ENCODE assay signal across 16 cellular contexts in the genomic region with DNA sequence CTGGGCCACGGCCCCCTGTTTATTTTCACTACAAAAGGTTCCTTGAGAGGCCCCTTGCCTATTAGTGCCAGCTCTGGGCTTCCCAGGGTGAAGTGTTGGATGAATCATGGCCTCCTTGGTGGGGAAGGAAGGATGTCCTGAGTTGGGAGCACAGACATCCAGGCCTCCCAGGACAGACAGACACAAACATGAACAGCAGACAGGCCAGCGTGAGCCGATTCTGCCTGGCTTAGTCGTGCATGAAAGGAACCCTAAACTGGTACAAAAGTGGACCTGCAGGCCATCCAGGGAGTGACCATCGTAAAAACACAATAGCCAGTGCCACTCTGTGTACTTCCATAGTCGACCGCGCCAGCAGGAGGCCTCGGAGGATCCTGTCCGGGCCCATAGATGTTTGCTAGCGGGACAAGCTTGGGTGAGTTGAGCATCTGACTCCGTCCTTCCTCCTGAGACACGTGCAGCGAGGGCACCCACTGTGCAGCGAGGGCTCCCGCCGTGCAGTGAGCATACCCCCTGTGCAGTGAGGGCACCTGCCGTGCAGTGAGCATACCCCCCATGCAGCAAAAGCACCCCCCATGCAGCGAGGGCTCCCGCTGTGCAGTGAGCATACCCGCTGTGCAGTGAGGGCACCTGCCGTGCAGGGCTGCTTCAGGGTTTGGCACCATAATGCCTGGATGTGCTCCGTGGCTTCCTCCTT. TPM values are rescaled to one million over a fixed set of nuclear protein-coding genes. Genes with fewer than 3 reads are reported as not detected.
DNase-seq lines count a peak whose midpoint lies in the region; ATAC-seq and TF ChIP-seq lines count a peak whose summit lies in the region.
"Had no signal": no experiment of that assay in that cellular context is flagged by ENCODE, and none has a peak within 500 bp of the region (broad histone marks: within the 10 kb centered on the region; RNA-seq: fewer than 3 reads in every experiment).

No MANE protein-coding gene starts in this region.

- CTCF ChIA-PET in activated CD4-positive, alpha-beta T cell treated with anti-CD3 and anti-CD28 coated beads for 36 hours (lab: Charles Lee): interaction anchor here (0.7 kb wide), 1 partner anchor 313 kb away, joined by 3 read pairs; no protein-coding TSS in a partner anchor

- H4K20me1 ChIP-seq in osteoblast (ENCODE audit: insufficient read depth, low read length): peaks cover 3% of the 10 kb centered on the region

- no peaks in the 10 kb centered on the region for H3K4me1 Mint-ChIP-seq in activated CD4-positive, alpha-beta T cell treated with anti-CD3 and anti-CD28 coated beads for 36 hours
- H3K4me1 Mint-ChIP-seq: activated CD4-positive, alpha-beta T cell treated with anti-CD3 and anti-CD28 coated beads, Interleukin-2, amount 10 ng/mL, durations not matched to agents 24 days and 14 days; naive thymus-derived CD8-positive, alpha-beta T cell had no signal

- no peak overlapping the region for H2AFZ ChIP-seq in osteoblast (ENCODE audit: low read length)

- H3K9me3 Mint-ChIP-seq in activated CD4-positive, alpha-beta T cell treated with anti-CD3 and anti-CD28 coated beads for 36 hours (ENCODE audit: low read depth): no peaks in the 10 kb centered on the region
- H3K9me3 Mint-ChIP-seq: activated CD4-positive, alpha-beta T cell treated with anti-CD3 and anti-CD28 coated beads, Interleukin-2, amount 10 ng/mL, durations not matched to agents 24 days and 14 days; activated T-helper 2 cell treated with anti-CD3 and anti-CD28 coated beads, Interferon-gamma antibody, Interleukin-2, Interleukin-4, amounts not matched to agents 10 μg/mL and 5 μg/mL and 100 μg/mL, durations not matched to agents 14 hours and 24 hours and 36 hours; naive thymus-derived CD8-positive, alpha-beta T cell had no signal

- H3K79me2 ChIP-seq in osteoblast (ENCODE audit: insufficient read depth, low read length): no peaks in the 10 kb centered on the region

- H3K36me3 ChIP-seq in H7 (replicated peaks; ENCODE audit: control insufficient read depth, insufficient read depth, low read length) (peaks cover 20% of the 10 kb centered on the region), osteoblast (ENCODE audit: insufficient read depth, low read length) (peaks cover 29% of the 10 kb centered on the region)
- H3K36me3 ChIP-seq: prostate gland had no signal

- H3K36me3 Mint-ChIP-seq in activated CD4-positive, alpha-beta T cell treated with anti-CD3 and anti-CD28 coated beads for 36 hours (ENCODE audit: low read depth): peaks cover 31% of the 10 kb centered on the region

- H3K4me3 ChIP-seq in H7 (ENCODE audit: insufficient read depth, low read depth, low read length) (no peak overlapping the region), osteoblast (ENCODE audit: insufficient read depth, low read length) (no peak overlapping the region)
- H3K4me3 ChIP-seq: prostate gland, smooth muscle cell, suprapubic skin had no signal

- DNase-seq in AG20443 (ENCODE audit: low spot score) (peak; percentile 8), H7 (peak; percentile 51), astrocyte of the hippocampus (ENCODE audit: low read depth, low spot score) (peak; percentile 38), osteoblast (ENCODE audit: insufficient read length, low spot score, missing footprints) (peak; percentile 71), foreskin melanocyte (no peak), SK-N-DZ (ENCODE audit: low spot score) (no peak)
- DNase-seq in activated CD4-positive, alpha-beta T cell treated with anti-CD3 and anti-CD28 coated beads for 36 hours: no peak
- DNase-seq: activated CD4-positive, alpha-beta T cell treated with anti-CD3 and anti-CD28 coated beads, Interleukin-2, amount 10 ng/mL, durations not matched to agents 24 days and 14 days; AML-193; naive thymus-derived CD8-positive, alpha-beta T cell; stimulated activated CD8-positive, alpha-beta memory T cell treated with anti-CD3 and anti-CD28 coated beads, Interleukin-4, amount 100 ng/mL, for 48 hours; SW 1271 had no signal

- H3K27me3 Mint-ChIP-seq in activated CD4-positive, alpha-beta T cell treated with anti-CD3 and anti-CD28 coated beads for 36 hours: no peaks in the 10 kb centered on the region
- H3K27me3 Mint-ChIP-seq: activated CD4-positive, alpha-beta T cell treated with anti-CD3 and anti-CD28 coated beads, Interleukin-2, amount 10 ng/mL, durations not matched to agents 24 days and 14 days; naive thymus-derived CD8-positive, alpha-beta T cell had no signal

- TF ChIP-seq CTCF in osteoblast (IDR thresholded peaks at IDR 0.05; ENCODE audit: extremely low read depth, low read depth, low read length): no peak

- H3K27ac ChIP-seq in osteoblast (ENCODE audit: low read depth, low read length): no peak overlapping the region
- H3K27ac ChIP-seq: prostate gland, suprapubic skin had no signal

- no peak for ATAC-seq in activated CD4-positive, alpha-beta T cell treated with anti-CD3 and anti-CD28 coated beads for 36 hours
- ATAC-seq: naive thymus-derived CD8-positive, alpha-beta T cell had no signal

- no peak overlapping the region for H3K27ac Mint-ChIP-seq in activated CD4-positive, alpha-beta T cell treated with anti-CD3 and anti-CD28 coated beads for 36 hours
- H3K27ac Mint-ChIP-seq: activated CD4-positive, alpha-beta T cell treated with anti-CD3 and anti-CD28 coated beads, Interleukin-2, amount 10 ng/mL, durations not matched to agents 24 days and 14 days; activated T-helper 2 cell treated with anti-CD3 and anti-CD28 coated beads, Interferon-gamma antibody, Interleukin-2, Interleukin-4, amounts not matched to agents 10 μg/mL and 5 μg/mL and 100 μg/mL, durations not matched to agents 14 hours and 24 hours and 36 hours; naive thymus-derived CD8-positive, alpha-beta T cell had no signal

- POLR2A ChIA-PET in activated CD4-positive, alpha-beta T cell treated with anti-CD3 and anti-CD28 coated beads for 36 hours (lab: Charles Lee): no interaction called here

- peaks cover 2% of the 10 kb centered on the region for H3K4me1 ChIP-seq in osteoblast (ENCODE audit: insufficient read depth, low read length)
- H3K4me1 ChIP-seq: prostate gland had no signal

- intact Hi-C loops in activated CD4-positive, alpha-beta T cell treated with anti-CD3 and anti-CD28 coated beads for 36 hours (cut with DNase I, micrococcal nuclease): no loop called here

- H3K4me2 ChIP-seq in osteoblast (ENCODE audit: insufficient read depth, low read length): no peak overlapping the region
- H3K4me2 ChIP-seq: smooth muscle cell had no signal

- H3K4me3 Mint-ChIP-seq in activated CD4-positive, alpha-beta T cell treated with anti-CD3 and anti-CD28 coated beads for 36 hours: no peak overlapping the region
- H3K4me3 Mint-ChIP-seq: activated CD4-positive, alpha-beta T cell treated with anti-CD3 and anti-CD28 coated beads, Interleukin-2, amount 10 ng/mL, durations not matched to agents 24 days and 14 days; naive thymus-derived CD8-positive, alpha-beta T cell had no signal

- no peaks in the 10 kb centered on the region for H3K9me3 ChIP-seq in osteoblast (ENCODE audit: low read depth, low read length)
- H3K9me3 ChIP-seq: prostate gland, suprapubic skin had no signal

- no peaks in the 10 kb centered on the region for H3K27me3 ChIP-seq in H7 (ENCODE audit: control insufficient read depth, insufficient read depth, low read length)
- no peaks in the 10 kb centered on the region for H3K27me3 ChIP-seq in osteoblast (ENCODE audit: insufficient read depth, low read length)
- H3K27me3 ChIP-seq: suprapubic skin had no signal

RNA-seq across cellular contexts. Expression of a gene that starts 51.3 kb away (rescaled TPM):
- total RNA-seq in H7 (2014; rRNA removed; shearing (Covaris generic)): 32.4 and 32.8 TPM in 2 replicates
- 5.9 and 6.5 TPM in 2 replicates for total RNA-seq in osteoblast
- polyA plus RNA-seq in SK-N-DZ (2014; cell fraction: cytosol; rRNA removed): 44.6 and 45.9 TPM in 2 replicates
- 27.3 and 34.9 TPM in 2 replicates for polyA plus RNA-seq in SK-N-DZ (2014; cell fraction: nucleus; rRNA removed)
- total RNA-seq in activated CD4-positive, alpha-beta T cell treated with anti-CD3 and anti-CD28 coated beads for 36 hours: 10 to 100 TPM; 37.0 to 41.0 TPM

RNA-seq across cellular contexts. Expression of a gene that starts 51.9 kb away (rescaled TPM):
- total RNA-seq in H7 (2014; rRNA removed; shearing (Covaris generic)): 82.5 and 101 TPM in 2 replicates
- 19.7 and 22.4 TPM in 2 replicates for total RNA-seq in osteoblast
- 43.2 and 47.1 TPM in 2 replicates for polyA plus RNA-seq in SK-N-DZ (2014; cell fraction: cytosol; rRNA removed)
- polyA plus RNA-seq in SK-N-DZ (2014; cell fraction: nucleus; rRNA removed): 26.4 and 39.0 TPM in 2 replicates
- 10 to 100 TPM; 31.5 to 37.2 TPM for total RNA-seq in activated CD4-positive, alpha-beta T cell treated with anti-CD3 and anti-CD28 coated beads for 36 hours

RNA-seq across cellular contexts. Expression of a gene that starts 53.9 kb away (rescaled TPM):
- 60.5 and 82.1 TPM in 2 replicates for total RNA-seq in H7 (2014; rRNA removed; shearing (Covaris generic))
- total RNA-seq in osteoblast: 109 and 126 TPM in 2 replicates
- 120 and 153 TPM in 2 replicates for polyA plus RNA-seq in SK-N-DZ (2014; cell fraction: cytosol; rRNA removed)
- 448 and 810 TPM in 2 replicates for polyA plus RNA-seq in SK-N-DZ (2014; cell fraction: nucleus; rRNA removed)
- 10 to 100 TPM; 71.3 to 74.6 TPM for total RNA-seq in activated CD4-positive, alpha-beta T cell treated with anti-CD3 and anti-CD28 coated beads for 36 hours

Comparison
In these comparisons a context has a peak if more than half of its experiments do, and no peak if none do; other contexts are left out.
1. DNase-seq: peak in AG20443 (single experiment), H7 (single experiment), astrocyte of the hippocampus (single experiment) and osteoblast (single experiment); none in foreskin melanocyte (single experiment), SK-N-DZ (single experiment) and activated CD4-positive, alpha-beta T cell treated with anti-CD3 and anti-CD28 coated beads for 36 hours (single experiment).